ENCODE assay signal across 1 cellular context in the genomic region with DNA sequence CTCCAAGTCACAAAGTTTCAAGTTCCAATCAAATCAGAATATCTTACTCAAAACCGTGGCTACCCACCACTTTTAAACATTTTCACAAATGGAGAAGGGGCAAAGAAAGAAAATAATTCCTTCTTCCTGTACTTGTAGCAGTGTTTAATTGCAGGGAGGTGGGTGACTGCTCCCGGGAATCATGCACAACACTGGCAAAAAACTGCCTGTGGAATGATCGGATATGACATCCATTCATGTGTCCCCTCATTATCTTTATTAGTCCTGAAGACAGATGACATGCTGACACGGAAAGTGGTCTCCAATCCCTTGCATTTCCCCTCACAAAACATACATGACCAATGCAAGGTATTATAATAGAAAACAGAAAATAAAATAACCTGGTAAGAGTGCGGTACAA.
TF ChIP-seq lines count a peak whose summit lies in the region.

No MANE protein-coding gene starts in this region.

TF ChIP-seq in IMR-90, 13 proteins besides CTCF, POLR2A, EP300 and RAD21 (continued from another document):
- TF ChIP-seq, protein P1, sequence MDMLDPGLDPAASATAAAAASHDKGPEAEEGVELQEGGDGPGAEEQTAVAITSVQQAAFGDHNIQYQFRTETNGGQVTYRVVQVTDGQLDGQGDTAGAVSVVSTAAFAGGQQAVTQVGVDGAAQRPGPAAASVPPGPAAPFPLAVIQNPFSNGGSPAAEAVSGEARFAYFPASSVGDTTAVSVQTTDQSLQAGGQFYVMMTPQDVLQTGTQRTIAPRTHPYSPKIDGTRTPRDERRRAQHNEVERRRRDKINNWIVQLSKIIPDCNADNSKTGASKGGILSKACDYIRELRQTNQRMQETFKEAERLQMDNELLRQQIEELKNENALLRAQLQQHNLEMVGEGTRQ (IDR thresholded peaks at IDR 0.05; ENCODE audit: low read depth, low read length): no peak
- TF ChIP-seq NFE2L2 (IDR thresholded peaks at IDR 0.05; ENCODE audit: low read depth, low read length) (no peak), RFX5 (IDR thresholded peaks at IDR 0.05; ENCODE audit: low read depth, low read length) (no peak), CHD1 (IDR thresholded peaks at IDR 0.05; ENCODE audit: low read depth, low read length) (no peak), MAZ (IDR thresholded peaks at IDR 0.05; ENCODE audit: borderline replicate concordance, low read depth, low read length) (no peak), FOS (IDR thresholded peaks at IDR 0.05; ENCODE audit: low read depth, low read length) (no peak), BHLHE40 (IDR thresholded peaks at IDR 0.05; ENCODE audit: low read depth, low read length) (no peak)
